ENCODE assay signal across 29 cellular contexts in genomic region chr2:140234176-140234575, GRCh38.
"Had no signal": no experiment of that assay in that cellular context is flagged by ENCODE, and none has a peak within 500 bp of the region (broad histone marks: within the 10 kb centered on the region; RNA-seq: fewer than 3 reads in every experiment).

No MANE protein-coding gene starts in this region.

- H3K27ac Mint-ChIP-seq: activated CD4-positive, alpha-beta memory T cell treated with anti-CD3 and anti-CD28 coated beads for 36 hours; activated CD4-positive, alpha-beta T cell treated with anti-CD3 and anti-CD28 coated beads for 36 hours; activated CD4-positive, alpha-beta T cell treated with anti-CD3 and anti-CD28 coated beads, Interleukin-2, amount 10 ng/mL, durations not matched to agents 24 days and 14 days; activated CD8-positive, alpha-beta memory T cell treated with anti-CD3 and anti-CD28 coated beads, Interleukin-2, amount 10 ng/mL, durations not matched to agents 7 days and 5 days; activated CD8-positive, alpha-beta T cell treated with anti-CD3 and anti-CD28 coated beads, Interleukin-2, amount 10 ng/mL, durations not matched to agents 7 days and 5 days; activated naive CD4-positive, alpha-beta T cell treated with anti-CD3 and anti-CD28 coated beads for 36 hours; activated naive CD4-positive, alpha-beta T cell treated with anti-CD3 and anti-CD28 coated beads, Interleukin-2, amount 50 U/mL, for 24 hours; activated naive CD8-positive, alpha-beta T cell treated with anti-CD3 and anti-CD28 coated beads, Interleukin-2, amount 10 ng/mL, durations not matched to agents 7 days and 5 days; activated T-helper 1 cell treated with anti-CD3 and anti-CD28 coated beads, Interleukin-12 subunit alpha, Interleukin-12 subunit beta, Interleukin-2, Interleukin-4 antibody, amounts not matched to agents 30 ng/mL and 10 ng/mL and 1 ng/mL, durations not matched to agents 14 hours and 24 hours and 36 hours; activated T-helper 2 cell treated with anti-CD3 and anti-CD28 coated beads, Interferon-gamma antibody, Interleukin-2, Interleukin-4, amounts not matched to agents 10 μg/mL and 5 μg/mL and 100 μg/mL, durations not matched to agents 14 hours and 24 hours and 36 hours; effector memory CD8-positive, alpha-beta T cell had no signal

- H3K36me3 ChIP-seq: brain microvascular endothelial cell, esophagus muscularis mucosa, gastroesophageal sphincter had no signal

- H3K9me3 ChIP-seq: esophagus muscularis mucosa, gastroesophageal sphincter had no signal

- H3K27me3 ChIP-seq: brain microvascular endothelial cell, esophagus muscularis mucosa, gastroesophageal sphincter had no signal

- H3K27ac ChIP-seq: brain microvascular endothelial cell, esophagus muscularis mucosa, gastroesophageal sphincter had no signal

- ATAC-seq: activated CD4-positive, alpha-beta T cell treated with anti-CD3 and anti-CD28 coated beads for 36 hours; activated CD8-positive, alpha-beta memory T cell treated with anti-CD3 and anti-CD28 coated beads, Interleukin-2, amount 10 ng/mL, durations not matched to agents 7 days and 5 days; activated CD8-positive, alpha-beta T cell treated with anti-CD3 and anti-CD28 coated beads, Interleukin-2, amount 10 ng/mL, durations not matched to agents 7 days and 5 days; effector memory CD8-positive, alpha-beta T cell; gastroesophageal sphincter had no signal

- H3K4me1 ChIP-seq: esophagus muscularis mucosa, gastroesophageal sphincter had no signal

- H3K4me3 ChIP-seq: esophagus muscularis mucosa, gastroesophageal sphincter had no signal

- DNase-seq: activated CD4-positive, alpha-beta memory T cell treated with anti-CD3 and anti-CD28 coated beads for 36 hours; activated CD4-positive, alpha-beta T cell treated with anti-CD3 and anti-CD28 coated beads for 36 hours; activated CD4-positive, alpha-beta T cell treated with anti-CD3 and anti-CD28 coated beads, Interleukin-2, amount 10 ng/mL, durations not matched to agents 24 days and 14 days; activated CD4-positive, CD25-positive, alpha-beta regulatory T cell; activated CD4-positive, CD25-positive, alpha-beta regulatory T cell treated with anti-CD3 and anti-CD28 coated beads, Interleukin-2, amount 50 U/mL, for 72 hours; activated CD8-positive, alpha-beta memory T cell treated with anti-CD3 and anti-CD28 coated beads, Interleukin-2, amount 10 ng/mL, durations not matched to agents 7 days and 5 days; activated CD8-positive, alpha-beta memory T cell treated with anti-CD3 and anti-CD28 coated beads, Interleukin-2, amount 50 U/mL, for 4 hours; activated CD8-positive, alpha-beta T cell treated with anti-CD3 and anti-CD28 coated beads, Interleukin-2, amount 10 ng/mL, durations not matched to agents 7 days and 5 days; activated effector memory CD4-positive, alpha-beta T cell treated with anti-CD3 and anti-CD28 coated beads, Interleukin-2, amount 50 U/mL, for 16 hours; activated naive CD4-positive, alpha-beta T cell treated with anti-CD3 and anti-CD28 coated beads for 36 hours; activated naive CD8-positive, alpha-beta T cell treated with anti-CD3 and anti-CD28 coated beads, Interleukin-2, amount 10 ng/mL, durations not matched to agents 7 days and 5 days; activated T-cell treated with anti-CD3 and anti-CD28 coated beads, Interleukin-2, amount 50 U/mL, for 1 hour; activated T-cell treated with anti-CD3 and anti-CD28 coated beads, Interleukin-2, amount 50 U/mL, for 48 hours; amniotic stem cell; anterior cingulate cortex; brain microvascular endothelial cell; cortex of kidney; dermis blood vessel endothelial cell; effector CD4-positive, alpha-beta T cell; effector memory CD8-positive, alpha-beta T cell; erythroblast; foreskin melanocyte; head of caudate nucleus; T-helper 2 cell had no signal

- H3K36me3 Mint-ChIP-seq: activated CD4-positive, alpha-beta memory T cell treated with anti-CD3 and anti-CD28 coated beads for 36 hours; activated CD8-positive, alpha-beta memory T cell treated with anti-CD3 and anti-CD28 coated beads, Interleukin-2, amount 10 ng/mL, durations not matched to agents 7 days and 5 days; activated naive CD4-positive, alpha-beta T cell treated with anti-CD3 and anti-CD28 coated beads, Interleukin-2, amount 50 U/mL, for 24 hours; activated naive CD8-positive, alpha-beta T cell treated with anti-CD3 and anti-CD28 coated beads, Interleukin-2, amount 10 ng/mL, durations not matched to agents 7 days and 5 days had no signal
